2 cellular contexts compared by ENCODE assay signal in the genomic region with DNA sequence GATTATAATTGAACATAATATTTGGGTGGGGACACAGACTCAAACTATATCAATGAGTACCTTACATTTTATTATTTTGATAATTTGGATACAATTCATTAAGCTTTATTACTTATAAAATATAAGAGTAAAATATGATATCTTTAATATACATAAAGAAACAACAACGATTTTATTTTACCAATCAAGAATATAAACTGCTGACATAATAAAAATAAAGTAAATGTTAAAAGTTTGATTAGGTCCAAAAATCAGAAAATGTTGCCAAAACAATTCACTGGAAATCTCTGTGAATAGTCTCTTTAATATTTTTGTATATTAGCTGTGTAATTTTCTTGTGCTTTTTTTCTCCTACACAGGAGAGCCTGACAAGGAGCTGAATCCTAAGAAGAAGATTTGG.
TF ChIP-seq lines count a peak whose summit lies in the region.

No MANE protein-coding gene starts in this region.

TF ChIP-seq in HepG2, 621 proteins besides CTCF, POLR2A, EP300 and RAD21:
- no peak for TF ChIP-seq MBD4 (IDR thresholded peaks at IDR 0.05; ENCODE audit: borderline replicate concordance, low read length)
- TF ChIP-seq SOX5 (CRISPR knock-in tag; IDR thresholded peaks at IDR 0.05; ENCODE audit: borderline replicate concordance) = no peak
- TF ChIP-seq MAFK (conservative IDR thresholded peaks at IDR 0.05 in 1 of 2, IDR thresholded peaks at IDR 0.05 in 1 of 2; ENCODE audit: low read length in 2 of 2) = peak in 1 of 2 experiments; percentile 70; a peak in 2 of 4 replicates
- TF ChIP-seq MAFF (IDR thresholded peaks at IDR 0.05; ENCODE audit: low read depth, low read length) = peak; percentile 35; the same call in 1 of the 2 replicates
- TF ChIP-seq ZNF547 (CRISPR knock-in tag; IDR thresholded peaks at IDR 0.05) = no peak

TF ChIP-seq in K562, 482 proteins besides CTCF, POLR2A, EP300 and RAD21:
- no peak for TF ChIP-seq ZNF41 (CRISPR knock-in tag; conservative IDR thresholded peaks at IDR 0.05)
- TF ChIP-seq BRD4 (IDR thresholded peaks at IDR 0.05) = no peak
- TF ChIP-seq, protein P1, sequence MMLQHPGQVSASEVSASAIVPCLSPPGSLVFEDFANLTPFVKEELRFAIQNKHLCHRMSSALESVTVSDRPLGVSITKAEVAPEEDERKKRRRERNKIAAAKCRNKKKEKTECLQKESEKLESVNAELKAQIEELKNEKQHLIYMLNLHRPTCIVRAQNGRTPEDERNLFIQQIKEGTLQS (IDR thresholded peaks at IDR 0.05) = no peak
- TF ChIP-seq, protein P1 (CRISPR knock-in tag; conservative IDR thresholded peaks at IDR 0.05) = no peak
- no peak for TF ChIP-seq FOSL1 (tag; conservative IDR thresholded peaks at IDR 0.05)
- TF ChIP-seq ZNF316 (IDR thresholded peaks at IDR 0.05) = peak; percentile 80
- TF ChIP-seq SMARCB1 (IDR thresholded peaks at IDR 0.05; ENCODE audit: insufficient read length, low read depth) = no peak
- no peak for TF ChIP-seq L3MBTL2 (IDR thresholded peaks at IDR 0.05)
- peak; percentile 52; the same call in 1 of the 2 replicates for TF ChIP-seq C11orf30 (IDR thresholded peaks at IDR 0.05; ENCODE audit: low read depth)
